Comparison of ENCODE assay signal across 29 cellular contexts in genomic region chr17:19757536-19758180, GRCh38. TPM values are rescaled to one million over a fixed set of nuclear protein-coding genes. Genes with fewer than 3 reads are reported as not detected.
"Had no signal": no experiment of that assay in that cellular context is flagged by ENCODE, and none has a peak within 500 bp of the region (broad histone marks: within the 10 kb centered on the region; RNA-seq: fewer than 3 reads in every experiment).

No MANE protein-coding gene starts in this region.

- H3K9me3 ChIP-seq: adrenal gland, ascending aorta, ovary, stomach, tibial artery, upper lobe of right lung had no signal

- H3K36me3 ChIP-seq: adrenal gland, ascending aorta, ovary, stomach, tibial artery, upper lobe of right lung, WERI-Rb-1 had no signal

- H3K4me3 ChIP-seq: adrenal gland, ascending aorta, ovary, stomach, tibial artery, upper lobe of right lung had no signal

- H3K36me3 Mint-ChIP-seq: activated naive CD4-positive, alpha-beta T cell treated with anti-CD3 and anti-CD28 coated beads, Interleukin-2, amount 50 U/mL, for 72 hours; brain; memory B cell; naive thymus-derived CD8-positive, alpha-beta T cell; stimulated activated naive B cell treated with anti-CD40 and anti-IgM and Interleukin-4, amounts not matched to agents 10 μg/mL and 1 μg/mL and 100 μg/mL, for 72 hours had no signal

- DNase-seq: activated CD4-positive, alpha-beta T cell treated with anti-CD3 and anti-CD28 coated beads for 1 hour; activated CD4-positive, alpha-beta T cell treated with anti-CD3 and anti-CD28 coated beads, Interleukin-2, amount 10 ng/mL, durations not matched to agents 7 days and 5 days; activated CD8-positive, alpha-beta T cell treated with anti-CD3 and anti-CD28 coated beads for 36 hours; activated naive CD4-positive, alpha-beta T cell; activated T-cell treated with anti-CD3 and anti-CD28 coated beads, Interleukin-2, amount 50 U/mL, for 72 hours; caudate nucleus; foreskin fibroblast; hippocampal formation; left colon; naive thymus-derived CD8-positive, alpha-beta T cell; small intestine; stimulated activated CD4-positive, alpha-beta T cell treated with anti-CD3 and anti-CD28 coated beads, Interleukin-1b, Interleukin-23, amount 100 ng/mL, for 48 hours; stimulated activated naive B cell treated with anti-CD40 and anti-IgM and Interleukin-4, amounts not matched to agents 10 μg/mL and 1 μg/mL and 100 μg/mL, for 72 hours; T-helper 17 cell; T1000; upper lobe of right lung; WERI-Rb-1 had no signal

- ATAC-seq: activated CD8-positive, alpha-beta T cell treated with anti-CD3 and anti-CD28 coated beads for 36 hours; activated naive CD4-positive, alpha-beta T cell treated with anti-CD3 and anti-CD28 coated beads, Interleukin-2, amount 50 U/mL, for 72 hours; activated T-cell treated with anti-CD3 and anti-CD28 coated beads, Interleukin-2, amount 50 U/mL, for 72 hours; esophagus mucosa; left colon; naive thymus-derived CD8-positive, alpha-beta T cell; sciatic nerve; stimulated activated naive B cell treated with anti-CD40 and anti-IgM and Interleukin-4, amounts not matched to agents 10 μg/mL and 1 μg/mL and 100 μg/mL, for 72 hours; T-helper 17 cell; upper lobe of right lung had no signal

- H3K4me3 Mint-ChIP-seq: activated CD4-positive, alpha-beta T cell treated with anti-CD3 and anti-CD28 coated beads, Interleukin-2, amount 10 ng/mL, durations not matched to agents 7 days and 5 days; activated CD8-positive, alpha-beta T cell treated with anti-CD3 and anti-CD28 coated beads for 36 hours; activated T-cell treated with anti-CD3 and anti-CD28 coated beads, Interleukin-2, amount 50 U/mL, for 72 hours; brain; memory B cell; naive thymus-derived CD8-positive, alpha-beta T cell; stimulated activated naive B cell treated with anti-CD40 and anti-IgM and Interleukin-4, amounts not matched to agents 10 μg/mL and 1 μg/mL and 100 μg/mL, for 72 hours; T-helper 17 cell had no signal

- H3K27ac Mint-ChIP-seq: activated CD4-positive, alpha-beta T cell treated with anti-CD3 and anti-CD28 coated beads, Interleukin-2, amount 10 ng/mL, durations not matched to agents 7 days and 5 days; activated CD8-positive, alpha-beta T cell treated with anti-CD3 and anti-CD28 coated beads for 36 hours; activated T-cell treated with anti-CD3 and anti-CD28 coated beads, Interleukin-2, amount 50 U/mL, for 72 hours; brain; memory B cell; naive thymus-derived CD8-positive, alpha-beta T cell; progenitor cell of endocrine pancreas; T-helper 17 cell had no signal

- H3K27ac ChIP-seq: adrenal gland, ascending aorta, ovary, stomach, tibial artery, upper lobe of right lung, WERI-Rb-1 had no signal

- H3K9me3 Mint-ChIP-seq: activated CD4-positive, alpha-beta T cell treated with anti-CD3 and anti-CD28 coated beads, Interleukin-2, amount 10 ng/mL, durations not matched to agents 7 days and 5 days; activated CD8-positive, alpha-beta T cell treated with anti-CD3 and anti-CD28 coated beads for 36 hours; activated naive CD4-positive, alpha-beta T cell treated with anti-CD3 and anti-CD28 coated beads, Interleukin-2, amount 50 U/mL, for 72 hours; activated T-cell treated with anti-CD3 and anti-CD28 coated beads, Interleukin-2, amount 50 U/mL, for 72 hours; memory B cell; naive thymus-derived CD8-positive, alpha-beta T cell had no signal

- H3K27me3 ChIP-seq: adrenal gland, ascending aorta, ovary, tibial artery, upper lobe of right lung had no signal

- H3K27me3 Mint-ChIP-seq: activated CD4-positive, alpha-beta T cell treated with anti-CD3 and anti-CD28 coated beads, Interleukin-2, amount 10 ng/mL, durations not matched to agents 7 days and 5 days; memory B cell had no signal

- H3K4me1 Mint-ChIP-seq: activated CD4-positive, alpha-beta T cell treated with anti-CD3 and anti-CD28 coated beads, Interleukin-2, amount 10 ng/mL, durations not matched to agents 7 days and 5 days had no signal

RNA-seq across cellular contexts. Expression of gene ALDH3A1, which starts 9.6 kb away (rescaled TPM):
- total RNA-seq: activated CD4-positive, alpha-beta T cell treated with anti-CD3 and anti-CD28 coated beads, Interleukin-2, amount 10 ng/mL, durations not matched to agents 7 days and 5 days; naive thymus-derived CD8-positive, alpha-beta T cell; T-helper 17 cell had no signal

RNA-seq across cellular contexts. Expression of gene SLC47A2, which starts 41.3 kb away (rescaled TPM):
- total RNA-seq: activated CD4-positive, alpha-beta T cell treated with anti-CD3 and anti-CD28 coated beads, Interleukin-2, amount 10 ng/mL, durations not matched to agents 7 days and 5 days; activated CD8-positive, alpha-beta T cell treated with anti-CD3 and anti-CD28 coated beads for 36 hours; activated naive CD4-positive, alpha-beta T cell treated with anti-CD3 and anti-CD28 coated beads, Interleukin-2, amount 50 U/mL, for 72 hours; activated T-cell treated with anti-CD3 and anti-CD28 coated beads, Interleukin-2, amount 50 U/mL, for 72 hours; ascending aorta; liver; naive thymus-derived CD8-positive, alpha-beta T cell; progenitor cell of endocrine pancreas; sciatic nerve; stomach; T-helper 17 cell; upper lobe of right lung had no signal
- polyA plus RNA-seq: naive thymus-derived CD8-positive, alpha-beta T cell; ovary had no signal
